ENCODE assay signal across 9 cellular contexts in genomic region chr10:59622320-59622901, GRCh38.
DNase-seq lines count a peak whose midpoint lies in the region; ATAC-seq, FAIRE-seq and TF ChIP-seq lines count a peak whose summit lies in the region.
"Had no signal": no experiment of that assay in that cellular context is flagged by ENCODE, and none has a peak within 500 bp of the region (broad histone marks: within the 10 kb centered on the region; RNA-seq: fewer than 3 reads in every experiment).

No MANE protein-coding gene starts in this region.

- intact Hi-C loops in naive thymus-derived CD4-positive, alpha-beta T cell (cut with micrococcal nuclease): loop anchor here in 1 of 2 donors (1.0 to 10.0 kb wide), 4 partner anchors 382 to 1142 kb away; no protein-coding TSS in a partner anchor

- TF ChIP-seq RAD21 in A549 (conservative IDR thresholded peaks at IDR 0.05 in 1 of 2, IDR thresholded peaks at IDR 0.05 in 1 of 2): peak; percentile 56 to 59

- peaks cover 0 to 7% (median 3%) of the 10 kb centered on the region in 7 donors for H3K4me1 Mint-ChIP-seq in naive thymus-derived CD4-positive, alpha-beta T cell

- no peak overlapping the region for H3K4me3 Mint-ChIP-seq in naive thymus-derived CD4-positive, alpha-beta T cell
- H3K4me3 Mint-ChIP-seq: central memory CD8-positive, alpha-beta T cell had no signal

- H3K4me3 ChIP-seq in A549: no peak overlapping the region
- H3K4me3 ChIP-seq in naive thymus-derived CD4-positive, alpha-beta T cell (ENCODE audit: low read length): no peak overlapping the region

- CTCF ChIA-PET in A549 (lab: Yijun Ruan, JAX): interaction anchor here (0.6 to 6.8 kb wide), 38 partner anchors 8 to 1207 kb away, joined by 3 to 51 read pairs (median 4); partner anchors contain the start of gene CCDC6
- CTCF ChIA-PET in naive thymus-derived CD4-positive, alpha-beta T cell (lab: Charles Lee): interaction anchor here (0.6 to 1.8 kb wide), 3 partner anchors 12 to 1028 kb away, joined by 3 to 4 read pairs (median 3); no protein-coding TSS in a partner anchor

- H3K27ac ChIP-seq in A549: no peak overlapping the region
- no peak overlapping the region for H3K27ac ChIP-seq in naive thymus-derived CD4-positive, alpha-beta T cell (ENCODE audit: low read depth, low read length)

- TF ChIP-seq CTCF in A549 (IDR thresholded peaks at IDR 0.05) (peak; percentile 65), GM12873 (IDR thresholded peaks at IDR 0.05; ENCODE audit: insufficient read depth, low read depth, low read length, missing control alignments) (peak; percentile 50)

- no peaks in the 10 kb centered on the region for H3K36me3 Mint-ChIP-seq in naive thymus-derived CD4-positive, alpha-beta T cell

- DNase-seq in A549 (ENCODE audit: low read depth in 1 of 2, low spot score in 1 of 2) (peak; percentile 13 to 65), NCI-H187 (lab: John Stamatoyannopoulos, UW) (peak; percentile 5 to 26), UCSD-AML1 (lab: John Stamatoyannopoulos, UW; ENCODE audit: unreplicated experiment) (peak; percentile 12), fibroblast of peridontal ligament (ENCODE audit: extremely low read depth) (peak; percentile 75), T-helper 9 cell (no peak)
- DNase-seq in naive thymus-derived CD4-positive, alpha-beta T cell: peak in 7 of 9 donors; percentile 12 to 31 (median 25)

- TF ChIP-seq EP300 in A549 (IDR thresholded peaks at IDR 0.05): no peak

- no peak overlapping the region for H3K27ac Mint-ChIP-seq in naive thymus-derived CD4-positive, alpha-beta T cell

- no peaks in the 10 kb centered on the region for H3K4me1 ChIP-seq in A549
- no peaks in the 10 kb centered on the region for H3K4me1 ChIP-seq in naive thymus-derived CD4-positive, alpha-beta T cell (ENCODE audit: control insufficient read depth in 2 of 2, insufficient read depth in 2 of 2, low read length in 2 of 2)

- H3K36me3 ChIP-seq in naive thymus-derived CD4-positive, alpha-beta T cell (ENCODE audit: control insufficient read depth in 2 of 3, insufficient read depth in 3 of 3, low read length in 3 of 3): no peaks in the 10 kb centered on the region

- no peak for TF ChIP-seq POLR2A in A549 (IDR thresholded peaks at IDR 0.05; ENCODE audit: low read length)

- no peaks in the 10 kb centered on the region for H3K9me3 Mint-ChIP-seq in naive thymus-derived CD4-positive, alpha-beta T cell
- H3K9me3 Mint-ChIP-seq: central memory CD8-positive, alpha-beta T cell had no signal

- H3K27me3 Mint-ChIP-seq in naive thymus-derived CD4-positive, alpha-beta T cell: peaks cover 0 to 9% (median 0%) of the 10 kb centered on the region in 5 donors
- H3K27me3 Mint-ChIP-seq: central memory CD8-positive, alpha-beta T cell had no signal

- peak; percentile 82 to 88 for ATAC-seq in A549
- ATAC-seq in naive thymus-derived CD4-positive, alpha-beta T cell: peak; percentile 52
- no peak for ATAC-seq in HG02870 (IDR thresholded peaks at IDR 0.05; ENCODE audit: unreplicated experiment)

- H3K27me3 ChIP-seq in naive thymus-derived CD4-positive, alpha-beta T cell (ENCODE audit: control insufficient read depth in 2 of 2, insufficient read depth in 2 of 2, low read length in 2 of 2): no peaks in the 10 kb centered on the region

- 0 out of 3 replicates have a peak overlapping the region, but pooled peaks have one; percentile 30 for H3K4me2 ChIP-seq in A549

- WGBS in A549 (ENCODE audit: missing lambda C conversion rate): 18% methylated on average over 13 of the region's 13 CpGs

- no peaks in the 10 kb centered on the region for H3K9me3 ChIP-seq in A549
- H3K9me3 ChIP-seq in naive thymus-derived CD4-positive, alpha-beta T cell (ENCODE audit: control insufficient read depth in 2 of 3, low read length in 3 of 3): no peaks in the 10 kb centered on the region

- POLR2A ChIA-PET in A549 (lab: Yijun Ruan, JAX): interaction anchor here (0.7 kb wide), 1 partner anchor 651 kb away, joined by 3 read pairs; no protein-coding TSS in a partner anchor
- POLR2A ChIA-PET in naive thymus-derived CD4-positive, alpha-beta T cell (lab: Charles Lee): no interaction called here

- FAIRE-seq in A549 (lab: Jason Lieb, UNC): no peak

TF ChIP-seq in A549, 52 proteins besides CTCF, POLR2A, EP300 and RAD21:
- TF ChIP-seq MAFK (IDR thresholded peaks at IDR 0.05; ENCODE audit: partially characterized antibody) (no peak), EHF (CRISPR knock-in tag; IDR thresholded peaks at IDR 0.05) (no peak), RNF2 (IDR thresholded peaks at IDR 0.05; ENCODE audit: borderline replicate concordance, low read depth) (no peak), CBX2 (IDR thresholded peaks at IDR 0.05; ENCODE audit: borderline replicate concordance, low read depth) (no peak), SMC3 (IDR thresholded peaks at IDR 0.05) (peak; percentile 69), FOSL2 (IDR thresholded peaks at IDR 0.05) (no peak), FOSL2 (CRISPR knock-in tag; IDR thresholded peaks at IDR 0.05) (no peak), ESRRA (IDR thresholded peaks at IDR 0.05; ENCODE audit: borderline replicate concordance, low read length) (no peak), TP53 (CRISPR knock-in tag; IDR thresholded peaks at IDR 0.05) (no peak)
